Comparison of ENCODE assay signal across 24 cellular contexts in genomic region chr1:222716393-222716792, GRCh38. TPM values are rescaled to one million over a fixed set of nuclear protein-coding genes. Genes with fewer than 3 reads are reported as not detected.
DNase-seq lines count a peak whose midpoint lies in the region; ATAC-seq lines count a peak whose summit lies in the region.
"Had no signal": no experiment of that assay in that cellular context is flagged by ENCODE, and none has a peak within 500 bp of the region (broad histone marks: within the 10 kb centered on the region; RNA-seq: fewer than 3 reads in every experiment).

No MANE protein-coding gene starts in this region.

- no peak overlapping the region for H3K4me3 ChIP-seq in CD8-positive, alpha-beta memory T cell (ENCODE audit: low read length)
- H3K4me3 ChIP-seq: GM23338, MG63, SK-N-MC had no signal

- ATAC-seq in stimulated activated naive CD8-positive, alpha-beta T cell treated with anti-CD3 and anti-CD28 coated beads, Interleukin-15, amount 100 ng/mL, for 72 hours, result no peak
- ATAC-seq in stimulated activated naive CD8-positive, alpha-beta T cell treated with anti-CD3 and anti-CD28 coated beads, Interleukin-15, Interleukin-2, amounts not matched to agents 100 U/mL and 50 U/mL, for 24 hours, result no peak
- no peak for ATAC-seq in effector memory CD8-positive, alpha-beta T cell (replicated peaks)
- ATAC-seq in left colon, result no peak
- ATAC-seq: GM23338 had no signal

- peaks cover 22% of the 10 kb centered on the region for H3K4me1 Mint-ChIP-seq in stimulated activated naive CD8-positive, alpha-beta T cell treated with anti-CD3 and anti-CD28 coated beads, Interleukin-15, amount 100 ng/mL, for 72 hours
- H3K4me1 Mint-ChIP-seq in CD8-positive, alpha-beta memory T cell, result peaks cover 41 to 65% (median 50%) of the 10 kb centered on the region in 3 donors
- peaks cover 23 to 25% of the 10 kb centered on the region in 2 donors for H3K4me1 Mint-ChIP-seq in effector memory CD8-positive, alpha-beta T cell (ENCODE audit: low read depth in 2 of 2)

- no peak overlapping the region for H3K27ac ChIP-seq in CD8-positive, alpha-beta memory T cell (ENCODE audit: low read depth, low read length)
- H3K27ac ChIP-seq: C4-2B, SK-N-MC had no signal

- H3K36me3 ChIP-seq in CD8-positive, alpha-beta memory T cell (ENCODE audit: insufficient read depth, low read length), result peaks cover 32% of the 10 kb centered on the region

- H3K36me3 Mint-ChIP-seq in CD8-positive, alpha-beta memory T cell, result peaks cover 0 to 77% (median 19%) of the 10 kb centered on the region in 3 donors
- H3K36me3 Mint-ChIP-seq in effector memory CD8-positive, alpha-beta T cell (ENCODE audit: insufficient read depth), result peaks cover 87% of the 10 kb centered on the region

- no peaks in the 10 kb centered on the region for H3K27me3 Mint-ChIP-seq in stimulated activated naive CD8-positive, alpha-beta T cell treated with anti-CD3 and anti-CD28 coated beads, Interleukin-15, amount 100 ng/mL, for 72 hours
- H3K27me3 Mint-ChIP-seq in CD8-positive, alpha-beta memory T cell, result no peaks in the 10 kb centered on the region
- no peaks in the 10 kb centered on the region for H3K27me3 Mint-ChIP-seq in effector memory CD8-positive, alpha-beta T cell

- POLR2A ChIA-PET in CD8-positive, alpha-beta memory T cell (lab: Charles Lee), result no interaction called here

- H3K27ac Mint-ChIP-seq in stimulated activated naive CD8-positive, alpha-beta T cell treated with anti-CD3 and anti-CD28 coated beads, Interleukin-15, amount 100 ng/mL, for 72 hours, result peak overlapping the region; percentile 19 to 33
- peak overlapping the region in 7 of 8 donors; percentile 20 to 82 (median 46) for H3K27ac Mint-ChIP-seq in CD8-positive, alpha-beta memory T cell
- peak overlapping the region; percentile 71 to 77 for H3K27ac Mint-ChIP-seq in effector memory CD8-positive, alpha-beta T cell
- H3K27ac Mint-ChIP-seq: GM23338, H9 had no signal

- no peak for DNase-seq in stimulated activated naive CD8-positive, alpha-beta T cell treated with anti-CD3 and anti-CD28 coated beads, Interleukin-15, amount 100 ng/mL, for 72 hours
- DNase-seq in stimulated activated naive CD8-positive, alpha-beta T cell treated with anti-CD3 and anti-CD28 coated beads, Interleukin-15, Interleukin-2, amounts not matched to agents 100 U/mL and 50 U/mL, for 24 hours, result no peak
- DNase-seq in CD8-positive, alpha-beta memory T cell, result no peak
- no peak for DNase-seq in effector memory CD8-positive, alpha-beta T cell
- DNase-seq in left colon (no peak), iPS-NIHi7 (ENCODE audit: extremely low spot score) (no peak), activated gamma-delta T cell (lab: John Stamatoyannopoulos, UW) (no peak)
- DNase-seq: COR-L47, DMS53, H9, KG1, MG63, NCI-H2029, NCI-H446, NCI-H524 treated with DMSO at 0.1 percent for 48 hours, NCI-H774, SIG-M5 had no signal

- H3K9me3 ChIP-seq in CD8-positive, alpha-beta memory T cell (ENCODE audit: low read length), result no peaks in the 10 kb centered on the region
- H3K9me3 ChIP-seq: MG63 had no signal

- no peak overlapping the region for H3K4me3 Mint-ChIP-seq in stimulated activated naive CD8-positive, alpha-beta T cell treated with anti-CD3 and anti-CD28 coated beads, Interleukin-15, amount 100 ng/mL, for 72 hours
- H3K4me3 Mint-ChIP-seq in CD8-positive, alpha-beta memory T cell, result no peak overlapping the region
- no peak overlapping the region for H3K4me3 Mint-ChIP-seq in effector memory CD8-positive, alpha-beta T cell
- H3K4me3 Mint-ChIP-seq: GM23338, H9 had no signal

- CTCF ChIA-PET in CD8-positive, alpha-beta memory T cell (lab: Charles Lee), result no interaction called here

- intact Hi-C loops in left colon (cut with DNase I, micrococcal nuclease), result loop anchor here in 1 of 2 donors (5.0 kb wide), 1 partner anchor 249 kb away; no protein-coding TSS in a partner anchor

- peaks cover 9% of the 10 kb centered on the region for H3K4me1 ChIP-seq in CD8-positive, alpha-beta memory T cell (ENCODE audit: insufficient read depth, low read length)

- H3K9me3 Mint-ChIP-seq in stimulated activated naive CD8-positive, alpha-beta T cell treated with anti-CD3 and anti-CD28 coated beads, Interleukin-15, amount 100 ng/mL, for 72 hours, result no peaks in the 10 kb centered on the region
- H3K9me3 Mint-ChIP-seq in CD8-positive, alpha-beta memory T cell, result no peaks in the 10 kb centered on the region
- no peaks in the 10 kb centered on the region for H3K9me3 Mint-ChIP-seq in effector memory CD8-positive, alpha-beta T cell
- H3K9me3 Mint-ChIP-seq: GM23338, H9 had no signal

- H3K27me3 ChIP-seq in CD8-positive, alpha-beta memory T cell (ENCODE audit: insufficient read depth, low read length, poor library complexity, severe bottlenecking), result no peaks in the 10 kb centered on the region
- H3K27me3 ChIP-seq: MG63 had no signal

RNA-seq across cellular contexts. Expression of gene BROX, which starts 4.0 kb away (rescaled TPM):
- total RNA-seq in CD8-positive, alpha-beta memory T cell, result 10 to 100 TPM; 46.9 to 47.8 TPM
- polyA plus RNA-seq in CD8-positive, alpha-beta memory T cell, result 15.1 TPM
- total RNA-seq in left colon, result 10 to 100 TPM; 65.9 to 71.4 TPM

RNA-seq across cellular contexts. Expression of gene AIDA, which starts 4.1 kb away (rescaled TPM):
- 10 to 100 TPM; 57.9 to 59.1 TPM for total RNA-seq in CD8-positive, alpha-beta memory T cell
- polyA plus RNA-seq in CD8-positive, alpha-beta memory T cell, result 29.2 TPM
- 10 to 100 TPM; 30.6 to 41.2 TPM for total RNA-seq in left colon

RNA-seq across cellular contexts. Expression of gene FAM177B, which starts 20.6 kb away (rescaled TPM):
- total RNA-seq in CD8-positive, alpha-beta memory T cell, result not detected
- polyA plus RNA-seq in CD8-positive, alpha-beta memory T cell, result not detected
- 10 to 100 TPM; 17.8 to 19.1 TPM for total RNA-seq in left colon
- total RNA-seq: A673, Daoy, G401, GM23338, H9, HT1080 had no signal
- polyA plus RNA-seq: GM23338 had no signal

Comparison
In these comparisons a context has a peak if more than half of its experiments do, and no peak if none do; other contexts are left out.
1. RNA of gene FAM177B, which starts 20.6 kb away (total RNA-seq): 17.8 to 19.1 TPM in left colon; not detected in CD8-positive, alpha-beta memory T cell; every median in the first group is over 10 times any median in the second.
2. Peak in every context shown above with its lines, with median percentiles within 50 percentile points of each other: H3K27ac Mint-ChIP-seq.